2 cellular contexts compared by ENCODE assay signal in the genomic region with DNA sequence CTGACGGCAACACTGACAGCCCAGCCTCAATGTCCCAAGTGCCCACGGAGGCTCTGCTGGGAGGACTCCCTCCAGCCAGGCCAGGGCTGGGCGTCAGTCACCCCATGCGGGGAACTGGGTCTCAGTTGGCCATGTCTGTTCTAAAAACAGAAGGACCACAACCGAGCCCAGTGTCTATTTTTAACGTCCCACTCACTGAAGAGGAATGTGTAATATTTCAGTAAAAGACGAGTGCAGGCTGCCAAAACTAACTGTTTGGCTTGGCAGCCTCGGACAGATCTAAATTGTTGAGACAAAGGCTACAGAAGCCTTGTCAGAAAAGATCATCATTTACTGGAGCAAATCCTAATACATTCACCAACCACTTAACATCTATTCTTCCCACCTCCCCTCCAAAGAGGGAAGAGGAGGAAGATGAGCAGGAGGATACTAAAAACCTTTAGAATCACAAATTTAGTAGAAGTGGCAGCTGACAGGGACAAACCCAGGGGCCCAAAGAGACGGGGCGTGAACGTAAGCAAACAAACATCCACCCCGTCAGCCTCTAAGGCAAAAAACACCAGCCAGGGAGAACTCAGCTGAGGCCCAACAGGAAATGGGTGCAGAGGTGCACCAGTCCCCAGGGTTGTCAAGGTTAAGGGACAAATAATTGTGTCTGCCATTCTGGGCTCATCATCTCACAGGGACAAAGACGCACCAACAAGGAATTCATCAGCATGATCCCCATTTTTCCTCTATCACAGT.
TF ChIP-seq lines count a peak whose summit lies in the region.

No MANE protein-coding gene starts in this region.

TF ChIP-seq in liver, 16 proteins besides CTCF, POLR2A, EP300 and RAD21:
- TF ChIP-seq, protein P1, sequence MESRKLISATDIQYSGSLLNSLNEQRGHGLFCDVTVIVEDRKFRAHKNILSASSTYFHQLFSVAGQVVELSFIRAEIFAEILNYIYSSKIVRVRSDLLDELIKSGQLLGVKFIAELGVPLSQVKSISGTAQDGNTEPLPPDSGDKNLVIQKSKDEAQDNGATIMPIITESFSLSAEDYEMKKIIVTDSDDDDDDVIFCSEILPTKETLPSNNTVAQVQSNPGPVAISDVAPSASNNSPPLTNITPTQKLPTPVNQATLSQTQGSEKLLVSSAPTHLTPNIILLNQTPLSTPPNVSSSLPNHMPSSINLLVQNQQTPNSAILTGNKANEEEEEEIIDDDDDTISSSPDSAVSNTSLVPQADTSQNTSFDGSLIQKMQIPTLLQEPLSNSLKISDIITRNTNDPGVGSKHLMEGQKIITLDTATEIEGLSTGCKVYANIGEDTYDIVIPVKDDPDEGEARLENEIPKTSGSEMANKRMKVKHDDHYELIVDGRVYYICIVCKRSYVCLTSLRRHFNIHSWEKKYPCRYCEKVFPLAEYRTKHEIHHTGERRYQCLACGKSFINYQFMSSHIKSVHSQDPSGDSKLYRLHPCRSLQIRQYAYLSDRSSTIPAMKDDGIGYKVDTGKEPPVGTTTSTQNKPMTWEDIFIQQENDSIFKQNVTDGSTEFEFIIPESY (IDR thresholded peaks at IDR 0.05), result no peak
- TF ChIP-seq ATF3 (IDR thresholded peaks at IDR 0.05) (no peak), SP1 (IDR thresholded peaks at IDR 0.05) (peak; percentile 13), RXRA (IDR thresholded peaks at IDR 0.05) (no peak), JUND (IDR thresholded peaks at IDR 0.05) (peak in 1 of 2 donors; percentile 22), YY1 (IDR thresholded peaks at IDR 0.05) (peak; percentile 12), EGR1 (IDR thresholded peaks at IDR 0.05; ENCODE audit: low read depth in 2 of 2) (no peak), NR2F2 (IDR thresholded peaks at IDR 0.05) (no peak), FOXA2 (IDR thresholded peaks at IDR 0.05) (no peak)
- TF ChIP-seq, protein P2, sequence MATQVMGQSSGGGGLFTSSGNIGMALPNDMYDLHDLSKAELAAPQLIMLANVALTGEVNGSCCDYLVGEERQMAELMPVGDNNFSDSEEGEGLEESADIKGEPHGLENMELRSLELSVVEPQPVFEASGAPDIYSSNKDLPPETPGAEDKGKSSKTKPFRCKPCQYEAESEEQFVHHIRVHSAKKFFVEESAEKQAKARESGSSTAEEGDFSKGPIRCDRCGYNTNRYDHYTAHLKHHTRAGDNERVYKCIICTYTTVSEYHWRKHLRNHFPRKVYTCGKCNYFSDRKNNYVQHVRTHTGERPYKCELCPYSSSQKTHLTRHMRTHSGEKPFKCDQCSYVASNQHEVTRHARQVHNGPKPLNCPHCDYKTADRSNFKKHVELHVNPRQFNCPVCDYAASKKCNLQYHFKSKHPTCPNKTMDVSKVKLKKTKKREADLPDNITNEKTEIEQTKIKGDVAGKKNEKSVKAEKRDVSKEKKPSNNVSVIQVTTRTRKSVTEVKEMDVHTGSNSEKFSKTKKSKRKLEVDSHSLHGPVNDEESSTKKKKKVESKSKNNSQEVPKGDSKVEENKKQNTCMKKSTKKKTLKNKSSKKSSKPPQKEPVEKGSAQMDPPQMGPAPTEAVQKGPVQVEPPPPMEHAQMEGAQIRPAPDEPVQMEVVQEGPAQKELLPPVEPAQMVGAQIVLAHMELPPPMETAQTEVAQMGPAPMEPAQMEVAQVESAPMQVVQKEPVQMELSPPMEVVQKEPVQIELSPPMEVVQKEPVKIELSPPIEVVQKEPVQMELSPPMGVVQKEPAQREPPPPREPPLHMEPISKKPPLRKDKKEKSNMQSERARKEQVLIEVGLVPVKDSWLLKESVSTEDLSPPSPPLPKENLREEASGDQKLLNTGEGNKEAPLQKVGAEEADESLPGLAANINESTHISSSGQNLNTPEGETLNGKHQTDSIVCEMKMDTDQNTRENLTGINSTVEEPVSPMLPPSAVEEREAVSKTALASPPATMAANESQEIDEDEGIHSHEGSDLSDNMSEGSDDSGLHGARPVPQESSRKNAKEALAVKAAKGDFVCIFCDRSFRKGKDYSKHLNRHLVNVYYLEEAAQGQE (IDR thresholded peaks at IDR 0.05), result no peak

TF ChIP-seq in HepG2, 621 proteins besides CTCF, POLR2A, EP300 and RAD21 (continued from another document):
- TF ChIP-seq ZSCAN9 (CRISPR knock-in tag; IDR thresholded peaks at IDR 0.05; ENCODE audit: borderline replicate concordance) (no peak), ZFYVE20 (CRISPR knock-in tag; IDR thresholded peaks at IDR 0.05; ENCODE audit: borderline replicate concordance, low read depth) (no peak), ZIK1 (CRISPR knock-in tag; IDR thresholded peaks at IDR 0.05; ENCODE audit: borderline replicate concordance, low read depth) (no peak), NFE2 (CRISPR knock-in tag; IDR thresholded peaks at IDR 0.05) (no peak)
- TF ChIP-seq, protein P3, sequence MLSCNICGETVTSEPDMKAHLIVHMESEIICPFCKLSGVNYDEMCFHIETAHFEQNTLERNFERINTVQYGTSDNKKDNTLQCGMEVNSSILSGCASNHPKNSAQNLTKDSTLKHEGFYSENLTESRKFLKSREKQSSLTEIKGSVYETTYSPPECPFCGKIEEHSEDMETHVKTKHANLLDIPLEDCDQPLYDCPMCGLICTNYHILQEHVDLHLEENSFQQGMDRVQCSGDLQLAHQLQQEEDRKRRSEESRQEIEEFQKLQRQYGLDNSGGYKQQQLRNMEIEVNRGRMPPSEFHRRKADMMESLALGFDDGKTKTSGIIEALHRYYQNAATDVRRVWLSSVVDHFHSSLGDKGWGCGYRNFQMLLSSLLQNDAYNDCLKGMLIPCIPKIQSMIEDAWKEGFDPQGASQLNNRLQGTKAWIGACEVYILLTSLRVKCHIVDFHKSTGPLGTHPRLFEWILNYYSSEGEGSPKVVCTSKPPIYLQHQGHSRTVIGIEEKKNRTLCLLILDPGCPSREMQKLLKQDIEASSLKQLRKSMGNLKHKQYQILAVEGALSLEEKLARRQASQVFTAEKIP (CRISPR knock-in tag; IDR thresholded peaks at IDR 0.05; ENCODE audit: borderline replicate concordance), result no peak
